In the genomic region with DNA sequence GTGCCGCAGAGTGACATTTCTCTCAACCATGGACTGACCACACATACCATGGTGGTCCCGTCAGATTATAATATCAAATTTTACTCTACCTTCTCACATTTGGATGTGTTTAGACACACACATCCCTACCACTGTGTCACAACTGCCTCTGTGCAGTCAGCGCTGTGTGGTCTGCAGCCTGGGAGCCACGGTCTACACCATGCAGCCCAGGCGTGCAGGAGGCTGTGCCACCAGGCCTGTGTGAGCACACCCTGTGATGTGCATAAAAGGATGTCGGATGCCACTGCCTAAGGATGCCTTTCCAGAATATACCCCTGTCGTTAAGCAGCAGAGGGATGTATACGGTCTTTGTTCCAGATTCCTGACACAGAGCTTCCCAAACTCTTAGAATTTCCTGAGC, we compare ENCODE assay signal across 34 cellular contexts.
"Had no signal": no experiment of that assay in that cellular context is flagged by ENCODE, and none has a peak within 500 bp of the region (broad histone marks: within the 10 kb centered on the region; RNA-seq: fewer than 3 reads in every experiment).

No MANE protein-coding gene starts in this region.

- H3K4me1 Mint-ChIP-seq: activated B cell treated with CpG ODN at 0.5 μM for 24 hours; activated CD4-positive, alpha-beta T cell treated with anti-CD3 and anti-CD28 coated beads, Interleukin-2, amount 10 ng/mL, durations not matched to agents 24 days and 14 days; activated CD8-positive, alpha-beta memory T cell treated with anti-CD3 and anti-CD28 coated beads, Interleukin-2, amount 10 ng/mL, durations not matched to agents 7 days and 5 days; activated naive CD8-positive, alpha-beta T cell treated with anti-CD3 and anti-CD28 coated beads, Interleukin-2, amount 10 ng/mL, durations not matched to agents 7 days and 5 days; activated naive CD8-positive, alpha-beta T cell treated with anti-CD3 and anti-CD28 coated beads, Interleukin-2, amount 50 U/mL, for 24 hours had no signal

- H3K27ac ChIP-seq: ascending aorta, cardiac muscle cell, VCaP had no signal

- H3K27me3 ChIP-seq: ascending aorta, cardiac muscle cell had no signal

- H3K27me3 Mint-ChIP-seq: activated B cell treated with CpG ODN at 0.5 μM for 24 hours; activated CD4-positive, alpha-beta memory T cell treated with anti-CD3 and anti-CD28 coated beads for 36 hours; activated CD8-positive, alpha-beta memory T cell treated with anti-CD3 and anti-CD28 coated beads, Interleukin-2, amount 10 ng/mL, durations not matched to agents 7 days and 5 days; activated CD8-positive, alpha-beta T cell treated with anti-CD3 and anti-CD28 coated beads for 36 hours; activated naive CD8-positive, alpha-beta T cell; activated naive CD8-positive, alpha-beta T cell treated with anti-CD3 and anti-CD28 coated beads, Interleukin-2, amount 10 ng/mL, durations not matched to agents 7 days and 5 days; activated naive CD8-positive, alpha-beta T cell treated with anti-CD3 and anti-CD28 coated beads, Interleukin-2, amount 50 U/mL, for 24 hours had no signal

- H3K4me1 ChIP-seq: ascending aorta had no signal

- H3K9me3 Mint-ChIP-seq: activated B cell treated with CpG ODN at 0.5 μM for 24 hours; activated CD4-positive, alpha-beta memory T cell treated with anti-CD3 and anti-CD28 coated beads for 36 hours; activated CD4-positive, alpha-beta T cell treated with anti-CD3 and anti-CD28 coated beads, Interleukin-2, amount 10 ng/mL, durations not matched to agents 24 days and 14 days; activated CD8-positive, alpha-beta T cell treated with anti-CD3 and anti-CD28 coated beads for 36 hours; activated naive CD4-positive, alpha-beta T cell treated with anti-CD3 and anti-CD28 coated beads, Interleukin-2, amount 50 U/mL, for 24 hours; activated naive CD8-positive, alpha-beta T cell treated with anti-CD3 and anti-CD28 coated beads, Interleukin-2, amount 10 ng/mL, durations not matched to agents 7 days and 5 days; activated naive CD8-positive, alpha-beta T cell treated with anti-CD3 and anti-CD28 coated beads, Interleukin-2, amount 50 U/mL, for 24 hours; activated T-cell treated with anti-CD3 and anti-CD28 coated beads, Interleukin-2, amount 50 U/mL, for 24 hours; activated T-helper 2 cell treated with anti-CD3 and anti-CD28 coated beads, Interferon-gamma antibody, Interleukin-2, Interleukin-4, amounts not matched to agents 10 μg/mL and 5 μg/mL and 100 μg/mL, durations not matched to agents 14 hours and 24 hours and 36 hours; T-helper 1 cell treated with Interleukin-12 subunit alpha and Interleukin-12 subunit beta and Interleukin-4 antibody, amounts not matched to agents 30 μg/mL and 1 μg/mL, for 36 hours; T-helper 2 cell treated with Interferon-gamma antibody and Interleukin-4, amounts not matched to agents 5 μg/mL and 100 μg/mL, for 36 hours had no signal

- DNase-seq: activated B cell treated with CpG ODN at 0.5 μM for 24 hours; activated CD4-positive, alpha-beta memory T cell treated with anti-CD3 and anti-CD28 coated beads for 36 hours; activated CD4-positive, alpha-beta T cell treated with anti-CD3 and anti-CD28 coated beads for 4 hours; activated CD4-positive, alpha-beta T cell treated with anti-CD3 and anti-CD28 coated beads, Interleukin-2, amount 10 ng/mL, durations not matched to agents 24 days and 14 days; activated CD4-positive, alpha-beta T cell treated with anti-CD3 and anti-CD28 coated beads, Interleukin-2, amount 50 U/mL, for 1 hour; activated CD4-positive, alpha-beta T cell treated with anti-CD3 and anti-CD28 coated beads, Interleukin-2, amount 50 U/mL, for 4 hours; activated CD4-positive, CD25-positive, alpha-beta regulatory T cell treated with anti-CD3 and anti-CD28 coated beads, Interleukin-2, amount 50 U/mL, for 72 hours; activated CD8-positive, alpha-beta memory T cell treated with anti-CD3 and anti-CD28 coated beads for 24 hours; activated CD8-positive, alpha-beta memory T cell treated with anti-CD3 and anti-CD28 coated beads, Interleukin-2, amount 10 ng/mL, durations not matched to agents 7 days and 5 days; activated CD8-positive, alpha-beta memory T cell treated with anti-CD3 and anti-CD28 coated beads, Interleukin-2, amount 50 U/mL, for 48 hours; activated CD8-positive, alpha-beta T cell treated with anti-CD3 and anti-CD28 coated beads for 36 hours; activated effector memory CD4-positive, alpha-beta T cell treated with Interleukin-2 at 50 U/mL for 16 hours; activated gamma-delta T cell; activated naive CD4-positive, alpha-beta T cell treated with anti-CD3 and anti-CD28 coated beads, Interleukin-2, amount 10 ng/mL, durations not matched to agents 7 days and 5 days; activated naive CD4-positive, alpha-beta T cell treated with Interleukin-2 at 50 U/mL for 16 hours; activated naive CD8-positive, alpha-beta T cell treated with anti-CD3 and anti-CD28 coated beads, Interleukin-2, amount 10 ng/mL, durations not matched to agents 7 days and 5 days; activated naive CD8-positive, alpha-beta T cell treated with anti-CD3 and anti-CD28 coated beads, Interleukin-2, amount 50 U/mL, for 24 hours; activated T-cell treated with anti-CD3 and anti-CD28 coated beads, Interleukin-2, amount 50 U/mL, for 24 hours; activated T-cell treated with anti-CD3 and anti-CD28 coated beads, Interleukin-2, amount 50 U/mL, for 48 hours; amygdala; anterior cingulate cortex; central memory CD4-positive, alpha-beta T cell; T-helper 1 cell; T-helper 2 cell; T-helper 9 cell had no signal

- H3K36me3 Mint-ChIP-seq: activated CD4-positive, alpha-beta memory T cell treated with anti-CD3 and anti-CD28 coated beads for 36 hours; activated CD8-positive, alpha-beta memory T cell treated with anti-CD3 and anti-CD28 coated beads, Interleukin-2, amount 10 ng/mL, durations not matched to agents 7 days and 5 days; activated naive CD4-positive, alpha-beta T cell treated with anti-CD3 and anti-CD28 coated beads, Interleukin-2, amount 10 ng/mL, durations not matched to agents 7 days and 5 days; activated naive CD4-positive, alpha-beta T cell treated with anti-CD3 and anti-CD28 coated beads, Interleukin-2, amount 50 U/mL, for 24 hours; activated naive CD8-positive, alpha-beta T cell; activated naive CD8-positive, alpha-beta T cell treated with anti-CD3 and anti-CD28 coated beads, Interleukin-2, amount 10 ng/mL, durations not matched to agents 7 days and 5 days; brain had no signal

- H3K4me3 Mint-ChIP-seq: activated B cell treated with CpG ODN at 0.5 μM for 24 hours; activated CD4-positive, alpha-beta memory T cell treated with anti-CD3 and anti-CD28 coated beads for 36 hours; activated CD4-positive, alpha-beta T cell treated with anti-CD3 and anti-CD28 coated beads, Interleukin-2, amount 10 ng/mL, durations not matched to agents 24 days and 14 days; activated CD8-positive, alpha-beta memory T cell treated with anti-CD3 and anti-CD28 coated beads, Interleukin-2, amount 10 ng/mL, durations not matched to agents 7 days and 5 days; activated CD8-positive, alpha-beta T cell treated with anti-CD3 and anti-CD28 coated beads for 36 hours; activated naive CD4-positive, alpha-beta T cell treated with anti-CD3 and anti-CD28 coated beads, Interleukin-2, amount 10 ng/mL, durations not matched to agents 7 days and 5 days; activated naive CD4-positive, alpha-beta T cell treated with anti-CD3 and anti-CD28 coated beads, Interleukin-2, amount 50 U/mL, for 24 hours; activated naive CD8-positive, alpha-beta T cell; activated naive CD8-positive, alpha-beta T cell treated with anti-CD3 and anti-CD28 coated beads, Interleukin-2, amount 10 ng/mL, durations not matched to agents 7 days and 5 days; activated naive CD8-positive, alpha-beta T cell treated with anti-CD3 and anti-CD28 coated beads, Interleukin-2, amount 50 U/mL, for 24 hours; activated T-cell treated with anti-CD3 and anti-CD28 coated beads, Interleukin-2, amount 50 U/mL, for 24 hours; brain; T-helper 1 cell treated with Interleukin-12 subunit alpha and Interleukin-12 subunit beta and Interleukin-4 antibody, amounts not matched to agents 30 μg/mL and 1 μg/mL, for 36 hours; T-helper 2 cell treated with Interferon-gamma antibody and Interleukin-4, amounts not matched to agents 5 μg/mL and 100 μg/mL, for 36 hours had no signal

- H3K9me3 ChIP-seq: ascending aorta had no signal

- H3K36me3 ChIP-seq: ascending aorta, cardiac muscle cell had no signal

- H3K27ac Mint-ChIP-seq: activated B cell treated with CpG ODN at 0.5 μM for 24 hours; activated CD4-positive, alpha-beta memory T cell treated with anti-CD3 and anti-CD28 coated beads for 36 hours; activated CD4-positive, alpha-beta T cell treated with anti-CD3 and anti-CD28 coated beads, Interleukin-2, amount 10 ng/mL, durations not matched to agents 24 days and 14 days; activated CD8-positive, alpha-beta memory T cell treated with anti-CD3 and anti-CD28 coated beads, Interleukin-2, amount 10 ng/mL, durations not matched to agents 7 days and 5 days; activated CD8-positive, alpha-beta T cell treated with anti-CD3 and anti-CD28 coated beads for 36 hours; activated naive CD4-positive, alpha-beta T cell treated with anti-CD3 and anti-CD28 coated beads, Interleukin-2, amount 10 ng/mL, durations not matched to agents 7 days and 5 days; activated naive CD4-positive, alpha-beta T cell treated with anti-CD3 and anti-CD28 coated beads, Interleukin-2, amount 50 U/mL, for 24 hours; activated naive CD8-positive, alpha-beta T cell; activated naive CD8-positive, alpha-beta T cell treated with anti-CD3 and anti-CD28 coated beads, Interleukin-2, amount 10 ng/mL, durations not matched to agents 7 days and 5 days; activated naive CD8-positive, alpha-beta T cell treated with anti-CD3 and anti-CD28 coated beads, Interleukin-2, amount 50 U/mL, for 24 hours; activated T-cell treated with anti-CD3 and anti-CD28 coated beads, Interleukin-2, amount 50 U/mL, for 24 hours; activated T-helper 2 cell treated with anti-CD3 and anti-CD28 coated beads, Interferon-gamma antibody, Interleukin-2, Interleukin-4, amounts not matched to agents 10 μg/mL and 5 μg/mL and 100 μg/mL, durations not matched to agents 14 hours and 24 hours and 36 hours; T-helper 1 cell treated with Interleukin-12 subunit alpha and Interleukin-12 subunit beta and Interleukin-4 antibody, amounts not matched to agents 30 μg/mL and 1 μg/mL, for 36 hours; T-helper 2 cell treated with Interferon-gamma antibody and Interleukin-4, amounts not matched to agents 5 μg/mL and 100 μg/mL, for 36 hours had no signal

- H3K4me3 ChIP-seq: ascending aorta, cardiac muscle cell had no signal

- ATAC-seq: activated CD8-positive, alpha-beta memory T cell treated with anti-CD3 and anti-CD28 coated beads, Interleukin-2, amount 10 ng/mL, durations not matched to agents 7 days and 5 days; activated CD8-positive, alpha-beta T cell treated with anti-CD3 and anti-CD28 coated beads for 36 hours; activated naive CD8-positive, alpha-beta T cell treated with anti-CD3 and anti-CD28 coated beads, Interleukin-2, amount 50 U/mL, for 24 hours had no signal
